ENCODE assay signal across 10 cellular contexts in the genomic region with DNA sequence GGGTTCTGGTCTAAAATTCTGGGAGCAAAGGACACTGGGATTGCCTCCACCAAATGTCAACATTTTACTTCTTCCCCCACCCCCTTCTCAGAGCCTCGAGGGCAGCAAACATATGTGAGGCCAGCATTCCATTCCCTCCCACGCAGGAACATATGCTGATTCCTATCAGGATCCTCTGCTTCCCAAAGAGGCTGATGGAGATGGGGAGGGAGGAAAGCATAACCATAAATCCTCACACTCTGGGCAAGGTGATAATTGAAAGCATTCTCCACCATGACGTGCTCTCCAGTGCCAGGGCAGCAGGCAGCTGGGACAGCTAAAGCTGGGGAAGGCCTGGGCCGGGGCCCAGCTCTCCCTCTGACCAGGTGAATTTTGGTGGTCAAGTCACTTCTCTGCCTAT.
DNase-seq lines count a peak whose midpoint lies in the region; ATAC-seq and TF ChIP-seq lines count a peak whose summit lies in the region.
"Had no signal": no experiment of that assay in that cellular context is flagged by ENCODE, and none has a peak within 500 bp of the region (broad histone marks: within the 10 kb centered on the region; RNA-seq: fewer than 3 reads in every experiment).

No MANE protein-coding gene starts in this region.

- DNase-seq in cardiac muscle cell (ENCODE audit: low read depth in 1 of 2, low spot score in 1 of 2) (peak in 1 of 2 donors; percentile 73), left cardiac atrium (no peak), cerebellum (ENCODE audit: low spot score) (peak; percentile 50), upper lobe of right lung (no peak), NCI-H2081 (lab: John Stamatoyannopoulos, UW) (no peak)
- DNase-seq in activated CD4-positive, alpha-beta memory T cell treated with anti-CD3 and anti-CD28 coated beads, Interleukin-2, amount 10 ng/mL, durations not matched to agents 7 days and 5 days, result no peak
- DNase-seq: activated naive CD4-positive, alpha-beta T cell had no signal

- no peaks in the 10 kb centered on the region for H3K36me3 Mint-ChIP-seq in activated CD4-positive, alpha-beta memory T cell treated with anti-CD3 and anti-CD28 coated beads, Interleukin-2, amount 10 ng/mL, durations not matched to agents 7 days and 5 days (ENCODE audit: low read depth)

- no peak overlapping the region for H3K4me3 Mint-ChIP-seq in activated CD4-positive, alpha-beta memory T cell treated with anti-CD3 and anti-CD28 coated beads, Interleukin-2, amount 10 ng/mL, durations not matched to agents 7 days and 5 days

- no peaks in the 10 kb centered on the region for H3K9me3 Mint-ChIP-seq in activated CD4-positive, alpha-beta memory T cell treated with anti-CD3 and anti-CD28 coated beads, Interleukin-2, amount 10 ng/mL, durations not matched to agents 7 days and 5 days

- no peak overlapping the region for H3K9ac ChIP-seq in mucosa of rectum (ENCODE audit: low read depth in 1 of 2, low read length in 2 of 2)

- TF ChIP-seq CTCF in cardiac muscle cell (IDR thresholded peaks at IDR 0.05; ENCODE audit: low read depth, low read length), result no peak
- no peak for TF ChIP-seq CTCF in upper lobe of right lung (IDR thresholded peaks at IDR 0.05)

- peaks cover 85% of the 10 kb centered on the region for H3K4me1 ChIP-seq in cardiac muscle cell (ENCODE audit: low read depth)
- H3K4me1 ChIP-seq in mucosa of rectum (ENCODE audit: control insufficient read depth in 2 of 2, insufficient read depth in 2 of 2, low read length in 2 of 2), result peaks cover 0 to 16% of the 10 kb centered on the region in 2 donors
- H3K4me1 ChIP-seq in upper lobe of right lung, result peaks cover 53% of the 10 kb centered on the region

- ATAC-seq in left cardiac atrium (no peak), upper lobe of right lung (peak; percentile 2), HG02885 (IDR thresholded peaks at IDR 0.05; ENCODE audit: poor library complexity, unreplicated experiment) (no peak)

- peaks cover 5% of the 10 kb centered on the region for H3K4me1 Mint-ChIP-seq in activated CD4-positive, alpha-beta memory T cell treated with anti-CD3 and anti-CD28 coated beads, Interleukin-2, amount 10 ng/mL, durations not matched to agents 7 days and 5 days

- CTCF ChIA-PET in activated CD4-positive, alpha-beta memory T cell treated with anti-CD3 and anti-CD28 coated beads, Interleukin-2, amount 10 ng/mL, durations not matched to agents 7 days and 5 days (lab: Charles Lee), result no interaction called here

- intact Hi-C loops in left cardiac atrium (cut with DNase I) (no loop called here), upper lobe of right lung (cut with DNase I) (no loop called here)

- H3K27me3 Mint-ChIP-seq in activated CD4-positive, alpha-beta memory T cell treated with anti-CD3 and anti-CD28 coated beads, Interleukin-2, amount 10 ng/mL, durations not matched to agents 7 days and 5 days, result no peaks in the 10 kb centered on the region

- H3K9me3 ChIP-seq in cardiac muscle cell (ENCODE audit: low read depth) (no peaks in the 10 kb centered on the region), mucosa of rectum (ENCODE audit: control insufficient read depth in 2 of 2, low read length in 2 of 2) (no peaks in the 10 kb centered on the region), upper lobe of right lung (no peaks in the 10 kb centered on the region)

- H3K4me3 ChIP-seq in cardiac muscle cell, result no peak overlapping the region
- H3K4me3 ChIP-seq in mucosa of rectum (ENCODE audit: low read length in 2 of 2), result no peak overlapping the region
- H3K4me3 ChIP-seq in upper lobe of right lung, result no peak overlapping the region
- H3K4me3 ChIP-seq: lung had no signal

- no peaks in the 10 kb centered on the region for H3K36me3 ChIP-seq in cardiac muscle cell
- H3K36me3 ChIP-seq in mucosa of rectum (ENCODE audit: control insufficient read depth in 2 of 2, insufficient read depth in 2 of 2, low read length in 2 of 2), result no peaks in the 10 kb centered on the region
- no peaks in the 10 kb centered on the region for H3K36me3 ChIP-seq in upper lobe of right lung

- H3K27ac Mint-ChIP-seq in activated CD4-positive, alpha-beta memory T cell treated with anti-CD3 and anti-CD28 coated beads, Interleukin-2, amount 10 ng/mL, durations not matched to agents 7 days and 5 days, result no peak overlapping the region

- H3K27me3 ChIP-seq in cardiac muscle cell, result no peaks in the 10 kb centered on the region
- H3K27me3 ChIP-seq in mucosa of rectum (ENCODE audit: control insufficient read depth in 2 of 2, insufficient read depth in 2 of 2, low read length in 2 of 2), result no peaks in the 10 kb centered on the region
- no peaks in the 10 kb centered on the region for H3K27me3 ChIP-seq in upper lobe of right lung

- peak overlapping the region; percentile 59 for H3K27ac ChIP-seq in cardiac muscle cell
- peak overlapping the region; percentile 4 to 48 for H3K27ac ChIP-seq in mucosa of rectum (ENCODE audit: low read depth in 2 of 2, low read length in 2 of 2)
- H3K27ac ChIP-seq in upper lobe of right lung, result peak overlapping the region; percentile 71

- POLR2A ChIA-PET in activated CD4-positive, alpha-beta memory T cell treated with anti-CD3 and anti-CD28 coated beads, Interleukin-2, amount 10 ng/mL, durations not matched to agents 7 days and 5 days (lab: Charles Lee), result no interaction called here
